ENCODE assay signal across 6 cellular contexts in the genomic region with DNA sequence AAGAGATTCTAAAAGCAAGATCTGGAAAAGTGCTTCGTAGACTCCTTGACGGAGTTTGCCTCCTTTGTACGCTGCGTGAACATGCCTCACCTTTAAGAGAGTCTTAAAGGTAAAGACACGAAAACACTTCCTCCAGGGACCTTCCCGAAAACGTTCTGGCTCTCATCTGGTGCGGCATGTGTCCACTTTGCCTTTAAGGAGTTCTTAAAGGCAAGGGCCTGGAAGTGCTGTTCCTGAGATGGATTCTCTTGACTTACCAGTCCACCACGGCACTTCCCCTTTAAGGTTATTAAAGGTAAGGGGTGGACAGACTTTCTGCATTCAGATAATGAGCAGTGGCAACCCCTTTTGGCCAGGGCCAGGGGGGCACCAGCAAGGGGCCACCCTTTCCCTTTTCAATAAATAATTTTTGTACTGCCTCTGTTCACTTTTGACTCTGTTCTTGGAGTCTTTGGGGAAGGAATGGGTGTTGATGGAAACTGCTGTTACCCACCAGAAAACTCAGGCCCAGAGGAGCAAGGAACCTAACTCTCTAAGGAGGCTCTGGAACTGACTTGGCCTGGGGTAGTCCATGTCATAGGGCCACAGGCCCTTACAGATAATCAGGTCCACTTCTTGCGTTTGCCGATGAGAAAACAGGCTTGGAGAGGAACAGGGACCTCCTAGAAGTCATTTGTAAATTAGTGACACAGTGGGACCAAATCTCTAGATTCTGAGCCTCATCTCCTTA. TPM values are rescaled to one million over a fixed set of nuclear protein-coding genes. Genes with fewer than 3 reads are reported as not detected.
DNase-seq lines count a peak whose midpoint lies in the region; ATAC-seq and TF ChIP-seq lines count a peak whose summit lies in the region.

No MANE protein-coding gene starts in this region.

- POLR2A ChIA-PET in BJ (lab: Charles Lee) = no interaction called here

- H3K9me3 ChIP-seq in upper lobe of left lung = no peaks in the 10 kb centered on the region

- CTCF ChIA-PET in BJ (lab: Yijun Ruan, JAX) = interaction anchor here (1.2 to 6.9 kb wide), 4 partner anchors 10 to 64 kb away, joined by 3 to 76 read pairs (median 24); a partner anchor contains a TSS

- ATAC-seq in GM21528 (IDR thresholded peaks at IDR 0.05; ENCODE audit: low FRiP score, unreplicated experiment) = peak; percentile 43
- peak; percentile 41 to 47 for ATAC-seq in activated T-cell treated with anti-CD3 and anti-CD28 coated beads, Interleukin-2, amount 50 U/mL, for 72 hours (replicated peaks in 1 of 2)
- peak; percentile 70 to 87 for ATAC-seq in upper lobe of left lung (ENCODE audit: low FRiP score in 2 of 2)

- 21 to 27% methylated on average over 11 of the region's 11 CpGs for WGBS in upper lobe of left lung, 2 donors

- peaks cover 40% of the 10 kb centered on the region for H3K4me1 Mint-ChIP-seq in activated T-cell treated with anti-CD3 and anti-CD28 coated beads, Interleukin-2, amount 50 U/mL, for 72 hours (ENCODE audit: low read depth)

- no peaks in the 10 kb centered on the region for H3K27me3 ChIP-seq in BJ (ENCODE audit: control insufficient read depth, insufficient read depth, low read length)
- no peaks in the 10 kb centered on the region for H3K27me3 ChIP-seq in upper lobe of left lung

- peak overlapping the region; percentile 74 to 82 (median 79) for H3K27ac ChIP-seq in upper lobe of left lung

- no peak for TF ChIP-seq EP300 in upper lobe of left lung (IDR thresholded peaks at IDR 0.05)

- no peaks in the 10 kb centered on the region for H3K36me3 ChIP-seq in BJ (ENCODE audit: control insufficient read depth, insufficient read depth, low read length)
- no peaks in the 10 kb centered on the region for H3K36me3 ChIP-seq in upper lobe of left lung

- TF ChIP-seq CTCF in BJ (IDR thresholded peaks at IDR 0.05; ENCODE audit: insufficient read depth, low read depth, low read length) = no peak
- no peak for TF ChIP-seq CTCF in upper lobe of left lung (IDR thresholded peaks at IDR 0.05)

- DNase-seq in BJ (ENCODE audit: low read depth) = no peak
- DNase-seq in NCI-H1417 treated with DMSO at 0.1 percent for 48 hours (lab: John Stamatoyannopoulos, UW) = peak; percentile 94
- DNase-seq in activated T-cell treated with anti-CD3 and anti-CD28 coated beads, Interleukin-2, amount 50 U/mL, for 72 hours = peak; percentile 39 to 43
- DNase-seq in iPS-NIHi11 (ENCODE audit: low spot score) = peak; percentile 80
- DNase-seq in upper lobe of left lung = peak in 1 of 2 donors; percentile 82

- H3K4me1 ChIP-seq in upper lobe of left lung = peaks cover 13 to 35% (median 31%) of the 10 kb centered on the region in 4 donors

- peak in 1 of 4 donors; percentile 27 for TF ChIP-seq POLR2A in upper lobe of left lung (IDR thresholded peaks at IDR 0.05)

- no peaks in the 10 kb centered on the region for H3K9me3 Mint-ChIP-seq in activated T-cell treated with anti-CD3 and anti-CD28 coated beads, Interleukin-2, amount 50 U/mL, for 72 hours

- H3K27me3 Mint-ChIP-seq in activated T-cell treated with anti-CD3 and anti-CD28 coated beads, Interleukin-2, amount 50 U/mL, for 72 hours (ENCODE audit: low read depth) = no peaks in the 10 kb centered on the region

- H3K4me3 ChIP-seq in BJ (ENCODE audit: low read depth, low read length) (peak overlapping the region; percentile 53), upper lobe of left lung (peak overlapping the region; percentile 49 to 68 (median 61))

- H3K27ac Mint-ChIP-seq in activated T-cell treated with anti-CD3 and anti-CD28 coated beads, Interleukin-2, amount 50 U/mL, for 72 hours = peak overlapping the region; percentile 92

- H3K4me3 Mint-ChIP-seq in activated T-cell treated with anti-CD3 and anti-CD28 coated beads, Interleukin-2, amount 50 U/mL, for 72 hours = peak overlapping the region; percentile 84 to 94

- H3K36me3 Mint-ChIP-seq in activated T-cell treated with anti-CD3 and anti-CD28 coated beads, Interleukin-2, amount 50 U/mL, for 72 hours (ENCODE audit: insufficient read depth in 2 of 2) = no peaks in the 10 kb centered on the region

RNA-seq across cellular contexts. Expression of a gene that starts 4.4 kb away (rescaled TPM):
- 0.05 and 0.10 TPM in 2 replicates for polyA plus RNA-seq in BJ (2011; rRNA removed)
- 0.10 and 0.43 TPM in 2 replicates for polyA minus RNA-seq in BJ (2011; rRNA and poly(A)+ RNA removed)
- total RNA-seq in activated T-cell treated with anti-CD3 and anti-CD28 coated beads, Interleukin-2, amount 50 U/mL, for 72 hours = 1 to 10 TPM; 4.6 to 4.7 TPM
- total RNA-seq in upper lobe of left lung = 1 to 10 TPM; 1.0 to 6.3 (median 1.2) TPM

RNA-seq across cellular contexts. Expression of a gene that starts 15.9 kb away (rescaled TPM):
- 124 and 308 TPM in 2 replicates for polyA plus RNA-seq in BJ (2011; rRNA removed)
- 190 and 213 TPM in 2 replicates for polyA minus RNA-seq in BJ (2011; rRNA and poly(A)+ RNA removed)
- 10 to 100 TPM; 66.5 to 78.4 TPM for total RNA-seq in activated T-cell treated with anti-CD3 and anti-CD28 coated beads, Interleukin-2, amount 50 U/mL, for 72 hours
- total RNA-seq in upper lobe of left lung = 100 to 1,000 TPM in 5 of 6 donors, 10 to 100 TPM in 1; 90.2 to 169 (median 149) TPM

RNA-seq across cellular contexts. Expression of a gene that starts 31.5 kb away (rescaled TPM):
- 54.1 and 60.9 TPM in 2 replicates for polyA plus RNA-seq in BJ (2011; rRNA removed)
- polyA minus RNA-seq in BJ (2011; rRNA and poly(A)+ RNA removed) = 55.6 and 56.3 TPM in 2 replicates
- total RNA-seq in activated T-cell treated with anti-CD3 and anti-CD28 coated beads, Interleukin-2, amount 50 U/mL, for 72 hours = 10 to 100 TPM; 69.5 to 77.5 TPM
- total RNA-seq in upper lobe of left lung = 10 to 100 TPM; 63.3 to 96.8 (median 91.9) TPM

RNA-seq across cellular contexts. Expression of a gene that starts 41.8 kb away (rescaled TPM):
- 128 and 152 TPM in 2 replicates for polyA plus RNA-seq in BJ (2011; rRNA removed)
- polyA minus RNA-seq in BJ (2011; rRNA and poly(A)+ RNA removed) = 70.0 and 141 TPM in 2 replicates
- 10 to 100 TPM; 55.0 to 79.2 TPM for total RNA-seq in activated T-cell treated with anti-CD3 and anti-CD28 coated beads, Interleukin-2, amount 50 U/mL, for 72 hours
- 10 to 100 TPM; 21.4 to 51.3 (median 39.2) TPM for total RNA-seq in upper lobe of left lung

RNA-seq across cellular contexts. Expression of a gene that starts 51.0 kb away (rescaled TPM):
- polyA plus RNA-seq in BJ (2011; rRNA removed) = 327 and 592 TPM in 2 replicates
- polyA minus RNA-seq in BJ (2011; rRNA and poly(A)+ RNA removed) = 176 and 229 TPM in 2 replicates
- 1 to 10 TPM; 1.4 to 6.8 TPM for total RNA-seq in activated T-cell treated with anti-CD3 and anti-CD28 coated beads, Interleukin-2, amount 50 U/mL, for 72 hours
- 100 to 1,000 TPM in 3 of 6 donors, 10 to 100 TPM in 3; 53.4 to 157 (median 104) TPM for total RNA-seq in upper lobe of left lung
